Comparison of ENCODE assay signal across 8 cellular contexts in the genomic region with DNA sequence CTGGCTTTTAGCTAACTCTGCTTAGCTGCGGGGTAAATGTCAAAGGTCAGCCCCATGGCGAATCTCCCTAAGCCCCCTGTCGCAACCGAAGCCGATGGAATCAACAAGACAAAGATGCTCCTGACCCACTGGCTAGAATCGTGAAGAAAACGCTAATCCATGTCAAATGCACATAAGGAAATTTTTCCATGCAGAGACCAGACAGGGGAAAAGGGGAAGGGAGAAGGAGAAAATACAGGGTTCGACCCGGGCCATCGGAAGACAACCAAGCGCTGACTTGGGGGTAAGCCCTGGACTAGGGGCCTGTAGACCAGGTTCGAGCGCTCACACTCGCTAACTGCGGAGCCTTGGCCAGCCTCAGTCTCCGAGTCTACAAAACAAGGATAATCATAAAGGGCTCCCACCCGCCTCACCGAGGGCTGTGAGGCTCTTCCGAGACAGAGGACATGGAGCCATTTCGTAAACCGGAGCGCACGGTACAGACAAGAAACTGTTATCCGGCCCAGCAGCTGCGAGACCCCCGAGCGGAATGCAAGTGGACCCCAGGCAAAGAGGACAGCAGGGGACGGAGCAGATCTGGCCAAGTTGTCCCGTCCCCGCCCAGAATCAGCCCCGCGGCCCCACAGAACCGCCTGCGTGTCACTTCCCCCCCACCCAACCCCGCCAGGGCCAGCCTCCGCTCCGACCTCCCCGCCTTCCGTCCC. TPM values are rescaled to one million over a fixed set of nuclear protein-coding genes. Genes with fewer than 3 reads are reported as not detected.
DNase-seq lines count a peak whose midpoint lies in the region; ATAC-seq, FAIRE-seq and TF ChIP-seq lines count a peak whose summit lies in the region.

No MANE protein-coding gene starts in this region.

- no peak for TF ChIP-seq RAD21 in HepG2 (CRISPR knock-in tag; IDR thresholded peaks at IDR 0.05)

- H3K27ac ChIP-seq in 22Rv1 (peak overlapping the region; percentile 78), HepG2 (ENCODE audit: extremely low read length, insufficient read depth, low read length) (peak overlapping the region; percentile 80), temporal lobe (ENCODE audit: low read depth, low read length) (peak overlapping the region; percentile 58)

- TF ChIP-seq POLR2A in HepG2 (IDR thresholded peaks at IDR 0.05; ENCODE audit: insufficient read depth in 1 of 2, low read depth in 2 of 2, low read length in 2 of 2): no peak; a peak in 1 of 4 replicates

- FAIRE-seq in HepG2 (lab: Jason Lieb, UNC): peak; percentile 30

- H2AFZ ChIP-seq in HepG2 (ENCODE audit: low read length): no peak overlapping the region

- no peaks in the 10 kb centered on the region for H3K27me3 Mint-ChIP-seq in MCF 10A (ENCODE audit: insufficient read depth, unreplicated experiment)

- CTCF ChIA-PET in MCF 10A (lab: Yijun Ruan, JAX) (interaction anchor here (0.7 to 1.8 kb wide), 5 partner anchors 20 to 1329 kb away, joined by 3 to 10 read pairs (median 4); partner anchors contain the start of gene TYSND1), HepG2 (lab: Yijun Ruan, JAX; ENCODE audit: low intra/inter-chr PET ratio, low total read pairs) (no interaction called here)

- H3K36me3 Mint-ChIP-seq in MCF 10A (ENCODE audit: insufficient read depth, unreplicated experiment): peaks cover 35% of the 10 kb centered on the region

- H3K9me3 ChIP-seq in HepG2 (ENCODE audit: low read length): no peaks in the 10 kb centered on the region

- peak; percentile 50 to 55 for DNase-seq in Kasumi-1 (lab: John Stamatoyannopoulos, UW)
- no peak for DNase-seq in MCF 10A (ENCODE audit: unreplicated experiment)
- DNase-seq in HepG2 (ENCODE audit: low spot score): no peak
- DNase-seq in stimulated activated naive CD4-positive, alpha-beta T cell treated with Interleukin-2 at 50 U/mL for 16 hours (lab: John Stamatoyannopoulos, UW): no peak
- no peak for DNase-seq in midbrain (lab: John Stamatoyannopoulos, UW)

- in situ Hi-C loops in HepG2 (cut with HindIII; ENCODE audit: extremely low pct_ligation_motif_present, low pct_unique_long_range_greater_than_20kb): no loop called here

- TF ChIP-seq CTCF in 22Rv1 (IDR thresholded peaks at IDR 0.05) (no peak), MCF 10A (IDR thresholded peaks at IDR 0.05; ENCODE audit: unreplicated experiment) (no peak), HepG2 (CRISPR knock-in tag; IDR thresholded peaks at IDR 0.05) (no peak)

- peak overlapping the region; percentile 94 for H3K9ac ChIP-seq in HepG2 (ENCODE audit: insufficient read depth, low read depth, low read length)

- H3K27ac Mint-ChIP-seq in MCF 10A (ENCODE audit: low read depth, unreplicated experiment): peak overlapping the region; percentile 98

- H4K20me1 ChIP-seq in HepG2 (ENCODE audit: insufficient read depth, low read length): peaks cover 47% of the 10 kb centered on the region

- H3K4me3 ChIP-seq in HepG2 (replicated peaks in 1 of 3; ENCODE audit: insufficient read depth in 1 of 3, low read depth in 2 of 3, low read length in 3 of 3): peak overlapping the region; percentile 82 to 90 (median 90)

- no peaks in the 10 kb centered on the region; a peak in 1 of 5 replicates for H3K27me3 ChIP-seq in HepG2 (ENCODE audit: control insufficient read depth in 1 of 2, insufficient read depth in 2 of 2, low read length in 2 of 2)

- H3K9me3 Mint-ChIP-seq in MCF 10A (ENCODE audit: unreplicated experiment): no peaks in the 10 kb centered on the region

- H3K79me2 ChIP-seq in HepG2 (ENCODE audit: insufficient read depth, low read length): peaks cover 51% of the 10 kb centered on the region

- intact Hi-C loops in MCF 10A (cut with micrococcal nuclease): no loop called here
- intact Hi-C loops in HepG2 (cut with micrococcal nuclease; ENCODE audit: unreplicated experiment): no loop called here

- 1% methylated on average over 17 of the region's 39 CpGs for WGBS in HepG2 (ENCODE audit: low lambda C conversion rate)

- TF ChIP-seq EP300 in HepG2 (IDR thresholded peaks at IDR 0.05; ENCODE audit: low read depth in 2 of 2, low read length in 2 of 2) (no peak), HepG2 (CRISPR knock-in tag; IDR thresholded peaks at IDR 0.05; ENCODE audit: borderline replicate concordance) (no peak)

- peaks cover 69% of the 10 kb centered on the region for H3K4me1 ChIP-seq in HepG2 (ENCODE audit: insufficient read depth, low read length)

- peak; percentile 3 for ATAC-seq in GM19397 (IDR thresholded peaks at IDR 0.05; ENCODE audit: unreplicated experiment)
- peak; percentile 5 for ATAC-seq in HepG2

- POLR2A ChIA-PET in MCF 10A (lab: Yijun Ruan, JAX): interaction anchor here (0.6 to 5.9 kb wide), 24 partner anchors 9 to 1213 kb away, joined by 3 to 153 read pairs (median 5); partner anchors contain the start of genes DDX21, EIF4EBP2 and TYSND1
- POLR2A ChIA-PET in HepG2 (lab: Yijun Ruan, JAX): interaction anchor here (0.6 to 5.1 kb wide), 28 partner anchors 9 to 1268 kb away, joined by 3 to 84 read pairs (median 5); partner anchors contain the start of genes EIF4EBP2, PPA1 and TYSND1

- H3K4me1 Mint-ChIP-seq in MCF 10A (ENCODE audit: insufficient read depth, unreplicated experiment): peaks cover 30% of the 10 kb centered on the region

- H3K4me2 ChIP-seq in HepG2 (ENCODE audit: low read depth, low read length): peak overlapping the region; percentile 82

- H3K36me3 ChIP-seq in HepG2 (replicated peaks in 1 of 2; ENCODE audit: control insufficient read depth in 1 of 2, insufficient read depth in 2 of 2, low read length in 2 of 2): peaks cover 0 to 23% of the 10 kb centered on the region in 2 experiments; a peak in 2 of 5 replicates

- H3K4me3 Mint-ChIP-seq in MCF 10A (ENCODE audit: unreplicated experiment): peak overlapping the region; percentile 90

- BruUV-seq in MCF 10A (replicated peaks; lab: Mats Ljungman, UMichigan) (no TSS peak), HepG2 (replicated peaks; lab: Mats Ljungman, UMichigan) (no TSS peak)

RNA-seq across cellular contexts. Expression of gene SAR1A, which starts 0.5 kb away (rescaled TPM):
- total RNA-seq in MCF 10A (2022): 132 and 152 TPM in 2 replicates
- total RNA-seq in HepG2 (2016; rRNA removed; fragmentation: Illumina TruSeq; extraction: Trizol): 104 and 117 TPM in 2 replicates
- total RNA-seq in HepG2 (2016; cell fraction: cytosol; rRNA removed; fragmentation: Illumina TruSeq; extraction: Trizol; ENCODE audit: low read depth): 53.7 and 67.8 TPM in 2 replicates
- 98.6 and 118 TPM in 2 replicates for total RNA-seq in HepG2 (2016; cell fraction: insoluble cytoplasmic fraction; rRNA removed; fragmentation: Illumina TruSeq; extraction: Trizol)
- 40.3 and 46.7 TPM in 2 replicates for total RNA-seq in HepG2 (2016; cell fraction: membrane; rRNA removed; fragmentation: Illumina TruSeq; extraction: Trizol)
- 88.9 and 106 TPM in 2 replicates for total RNA-seq in HepG2 (2016; cell fraction: nucleus; rRNA removed; fragmentation: Illumina TruSeq; extraction: Trizol)
- polyA plus RNA-seq in HepG2 (2011; rRNA removed): 42.7 and 51.4 TPM in 2 replicates
- polyA plus RNA-seq in HepG2 (2011; cell fraction: cytosol; rRNA removed): 18.7 and 26.3 TPM in 2 replicates
- polyA plus RNA-seq in HepG2 (2011; cell fraction: nucleus; rRNA removed): 20.6 and 21.6 TPM in 2 replicates
- 43.4 and 54.2 TPM in 2 replicates for polyA plus RNA-seq in HepG2 (2012)
- polyA plus RNA-seq in HepG2 (2016; cell fraction: cytosol; fragmentation: Illumina TruSeq; extraction: Trizol; ENCODE audit: low read depth): 17.3 and 19.4 TPM in 2 replicates
- polyA plus RNA-seq in HepG2 (2016; cell fraction: insoluble cytoplasmic fraction; fragmentation: Illumina TruSeq; extraction: Trizol; ENCODE audit: low read depth): 65.1 and 69.7 TPM in 2 replicates
- polyA plus RNA-seq in HepG2 (2016; cell fraction: membrane; fragmentation: Illumina TruSeq; extraction: Trizol; ENCODE audit: low read depth): 14.1 and 16.4 TPM in 2 replicates
- polyA plus RNA-seq in HepG2 (2016; cell fraction: nucleus; fragmentation: Illumina TruSeq; extraction: Trizol; ENCODE audit: insufficient read depth, low read depth): 125 and 135 TPM in 2 replicates
- 86.9 and 186 TPM in 2 replicates for polyA minus RNA-seq in HepG2 (2011; rRNA and poly(A)+ RNA removed; ENCODE audit: low replicate concordance)
- polyA minus RNA-seq in HepG2 (2011; cell fraction: cytosol; rRNA and poly(A)+ RNA removed): 41.2 and 47.2 TPM in 2 replicates
- 43.6 and 52.5 TPM in 2 replicates for polyA minus RNA-seq in HepG2 (2011; cell fraction: nucleus; rRNA and poly(A)+ RNA removed)
- 109 TPM for total RNA-seq in temporal lobe

RNA-seq across cellular contexts. Expression of gene TYSND1, which starts 23.3 kb away (rescaled TPM):
- total RNA-seq in MCF 10A (2022) (14.6 and 16.5 TPM in 2 replicates), HepG2 (2016; rRNA removed; fragmentation: Illumina TruSeq; extraction: Trizol) (6.8 and 8.9 TPM in 2 replicates), temporal lobe (5.2 TPM)
- 2.8 and 2.9 TPM in 2 replicates for total RNA-seq in HepG2 (2016; cell fraction: cytosol; rRNA removed; fragmentation: Illumina TruSeq; extraction: Trizol; ENCODE audit: low read depth)
- 6.9 and 8.5 TPM in 2 replicates for total RNA-seq in HepG2 (2016; cell fraction: insoluble cytoplasmic fraction; rRNA removed; fragmentation: Illumina TruSeq; extraction: Trizol)
- total RNA-seq in HepG2 (2016; cell fraction: membrane; rRNA removed; fragmentation: Illumina TruSeq; extraction: Trizol): 4.6 and 5.0 TPM in 2 replicates
- total RNA-seq in HepG2 (2016; cell fraction: nucleus; rRNA removed; fragmentation: Illumina TruSeq; extraction: Trizol): 8.5 and 8.7 TPM in 2 replicates
- polyA plus RNA-seq in HepG2 (2011; rRNA removed): 3.3 and 4.6 TPM in 2 replicates
- polyA plus RNA-seq in HepG2 (2011; cell fraction: cytosol; rRNA removed): 2.7 and 3.0 TPM in 2 replicates
- polyA plus RNA-seq in HepG2 (2011; cell fraction: nucleus; rRNA removed): 9.5 and 11.8 TPM in 2 replicates
- 3.2 and 4.1 TPM in 2 replicates for polyA plus RNA-seq in HepG2 (2012)
- 1.8 and 2.0 TPM in 2 replicates for polyA plus RNA-seq in HepG2 (2016; cell fraction: cytosol; fragmentation: Illumina TruSeq; extraction: Trizol; ENCODE audit: low read depth)
- polyA plus RNA-seq in HepG2 (2016; cell fraction: insoluble cytoplasmic fraction; fragmentation: Illumina TruSeq; extraction: Trizol; ENCODE audit: low read depth): 5.6 and 5.9 TPM in 2 replicates
- 2.8 and 3.0 TPM in 2 replicates for polyA plus RNA-seq in HepG2 (2016; cell fraction: membrane; fragmentation: Illumina TruSeq; extraction: Trizol; ENCODE audit: low read depth)
- polyA plus RNA-seq in HepG2 (2016; cell fraction: nucleus; fragmentation: Illumina TruSeq; extraction: Trizol; ENCODE audit: insufficient read depth, low read depth): 13.4 and 14.6 TPM in 2 replicates
- 6.5 and 19.5 TPM in 2 replicates for polyA minus RNA-seq in HepG2 (2011; rRNA and poly(A)+ RNA removed; ENCODE audit: low replicate concordance)
- polyA minus RNA-seq in HepG2 (2011; cell fraction: cytosol; rRNA and poly(A)+ RNA removed): 2.1 and 3.2 TPM in 2 replicates
- polyA minus RNA-seq in HepG2 (2011; cell fraction: nucleus; rRNA and poly(A)+ RNA removed): 4.1 and 4.4 TPM in 2 replicates

RNA-seq across cellular contexts. Expression of gene AIFM2, which starts 37.2 kb away (rescaled TPM):
- total RNA-seq in MCF 10A (2022): 19.2 and 21.9 TPM in 2 replicates
- 20.3 and 29.6 TPM in 2 replicates for total RNA-seq in HepG2 (2016; rRNA removed; fragmentation: Illumina TruSeq; extraction: Trizol)
- 5.3 and 5.8 TPM in 2 replicates for total RNA-seq in HepG2 (2016; cell fraction: cytosol; rRNA removed; fragmentation: Illumina TruSeq; extraction: Trizol; ENCODE audit: low read depth)
- total RNA-seq in HepG2 (2016; cell fraction: insoluble cytoplasmic fraction; rRNA removed; fragmentation: Illumina TruSeq; extraction: Trizol): 20.5 and 28.1 TPM in 2 replicates
- 15.5 and 15.7 TPM in 2 replicates for total RNA-seq in HepG2 (2016; cell fraction: membrane; rRNA removed; fragmentation: Illumina TruSeq; extraction: Trizol)
- total RNA-seq in HepG2 (2016; cell fraction: nucleus; rRNA removed; fragmentation: Illumina TruSeq; extraction: Trizol): 19.1 and 21.7 TPM in 2 replicates
- 29.5 and 36.9 TPM in 2 replicates for polyA plus RNA-seq in HepG2 (2011; rRNA removed)
- polyA plus RNA-seq in HepG2 (2011; cell fraction: cytosol; rRNA removed): 33.7 and 37.4 TPM in 2 replicates
- polyA plus RNA-seq in HepG2 (2011; cell fraction: nucleus; rRNA removed): 23.7 and 28.1 TPM in 2 replicates
- polyA plus RNA-seq in HepG2 (2012): 17.3 and 23.0 TPM in 2 replicates
- 14.4 and 15.8 TPM in 2 replicates for polyA plus RNA-seq in HepG2 (2016; cell fraction: cytosol; fragmentation: Illumina TruSeq; extraction: Trizol; ENCODE audit: low read depth)
- polyA plus RNA-seq in HepG2 (2016; cell fraction: insoluble cytoplasmic fraction; fragmentation: Illumina TruSeq; extraction: Trizol; ENCODE audit: low read depth): 62.5 and 67.2 TPM in 2 replicates
- 20.3 and 20.6 TPM in 2 replicates for polyA plus RNA-seq in HepG2 (2016; cell fraction: membrane; fragmentation: Illumina TruSeq; extraction: Trizol; ENCODE audit: low read depth)
- polyA plus RNA-seq in HepG2 (2016; cell fraction: nucleus; fragmentation: Illumina TruSeq; extraction: Trizol; ENCODE audit: insufficient read depth, low read depth): 51.6 and 53.4 TPM in 2 replicates
- 21.2 and 33.7 TPM in 2 replicates for polyA minus RNA-seq in HepG2 (2011; rRNA and poly(A)+ RNA removed; ENCODE audit: low replicate concordance)
- 10.0 and 12.4 TPM in 2 replicates for polyA minus RNA-seq in HepG2 (2011; cell fraction: cytosol; rRNA and poly(A)+ RNA removed)
- polyA minus RNA-seq in HepG2 (2011; cell fraction: nucleus; rRNA and poly(A)+ RNA removed): 15.5 and 16.9 TPM in 2 replicates
- total RNA-seq in temporal lobe: 3.9 TPM

Comparison
In these comparisons a context has a peak if more than half of its experiments do, and no peak if none do; other contexts are left out.
1. DNase-seq: peak in Kasumi-1 (2 of 2); none in MCF 10A (single experiment), HepG2 (single experiment), stimulated activated naive CD4-positive, alpha-beta T cell treated with Interleukin-2 at 50 U/mL for 16 hours (single experiment) and midbrain (single experiment).
2. Peak in every context shown above with its lines, with median percentiles within 50 percentile points of each other: H3K27ac ChIP-seq.